ENCODE assay signal across 29 cellular contexts in the genomic region with DNA sequence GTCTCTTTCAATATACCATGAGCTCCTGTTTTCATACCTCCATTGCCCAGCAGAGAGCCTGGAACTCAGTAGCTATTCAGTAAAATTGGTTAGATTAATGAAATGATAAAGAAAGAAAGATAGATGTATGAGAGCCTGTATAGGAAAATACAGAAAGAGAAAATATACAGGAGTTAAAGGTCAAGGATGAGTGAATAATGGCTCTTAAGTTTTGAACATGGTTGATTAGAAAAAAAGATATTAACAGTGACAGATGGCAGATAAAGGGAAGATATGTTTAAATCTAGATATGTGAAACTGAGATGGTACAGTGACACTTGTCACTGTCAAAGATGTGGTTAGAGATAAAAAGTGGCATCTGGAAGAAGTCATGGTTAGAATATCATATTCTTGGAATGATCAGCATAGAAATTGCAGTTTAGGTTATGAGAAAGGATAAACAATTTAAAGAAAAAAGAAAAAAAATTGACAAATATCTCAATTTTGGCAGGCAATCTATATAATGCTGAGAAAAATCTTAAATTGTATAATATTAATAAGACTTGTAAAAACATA.
"Had no signal": no experiment of that assay in that cellular context is flagged by ENCODE, and none has a peak within 500 bp of the region (broad histone marks: within the 10 kb centered on the region; RNA-seq: fewer than 3 reads in every experiment).

No MANE protein-coding gene starts in this region.

- H3K4me1 ChIP-seq: parathyroid adenoma, psoas muscle, right lobe of liver, sigmoid colon, spleen, stomach, thyroid gland, tibial nerve, upper lobe of left lung, vagina had no signal

- H3K36me3 ChIP-seq: neutrophil, ovary, right lobe of liver, thoracic aorta, thyroid gland had no signal

- ATAC-seq: naive thymus-derived CD8-positive, alpha-beta T cell; natural killer cell treated with Interleukin-12 subunit alpha and Interleukin-12 subunit beta and Interleukin-15 and Interleukin-18, amount 100 ng/mL, for 72 hours; psoas muscle; right cardiac atrium; right lobe of liver; stimulated activated effector memory CD8-positive, alpha-beta T cell treated with anti-CD3 and anti-CD28 coated beads, Interleukin-12 subunit alpha, Interleukin-12 subunit beta, amount 100 ng/mL, for 72 hours; stimulated activated naive B cell treated with anti-CD40 and anti-IgM and Interleukin-4, amounts not matched to agents 10 μg/mL and 1 μg/mL and 100 μg/mL, for 72 hours had no signal

- H3K4me2 ChIP-seq: smooth muscle cell had no signal

- H3K27ac ChIP-seq: neutrophil, ovary, parathyroid adenoma, psoas muscle, right lobe of liver, sigmoid colon, skin epidermis, spleen, stomach, thoracic aorta, thyroid gland, tibial nerve, upper lobe of left lung, vagina had no signal

- H3K4me3 ChIP-seq: ovary, psoas muscle, right lobe of liver, sigmoid colon, skin epidermis, smooth muscle cell, spleen, stomach, thoracic aorta, thyroid gland, tibial nerve, upper lobe of left lung, vagina had no signal

- H3K79me2 ChIP-seq: parathyroid adenoma had no signal

- DNase-seq: naive thymus-derived CD8-positive, alpha-beta T cell; nephron progenitor cell; nucleus accumbens; ovary; posterior cingulate gyrus; psoas muscle; right cardiac atrium; right lobe of liver; sigmoid colon; spleen; stimulated activated CD4-positive, alpha-beta T cell treated with anti-CD3 and anti-CD28 coated beads, Interleukin-12 subunit alpha, Interleukin-12 subunit beta, amount 100 ng/mL, for 4 hours; stimulated activated CD4-positive, alpha-beta T cell treated with anti-CD3 and anti-CD28 coated beads, Interleukin-1b, Interleukin-23, amount 100 ng/mL, for 48 hours; stimulated activated CD4-positive, alpha-beta T cell treated with anti-CD3 and anti-CD28 coated beads, Interleukin-2, amount 100 ng/mL, for 48 hours; stimulated activated CD4-positive, alpha-beta T cell treated with anti-CD3 and anti-CD28 coated beads, Interleukin-4, amount 100 ng/mL, for 24 hours; stimulated activated naive B cell treated with anti-CD40 and anti-IgM and Interleukin-4, amounts not matched to agents 10 μg/mL and 1 μg/mL and 100 μg/mL, for 72 hours; stimulated activated naive CD4-positive, alpha-beta T cell treated with Interleukin-2 at 50 U/mL for 16 hours; stomach; thyroid gland; trophoblast cell; upper lobe of left lung had no signal

- H3K9ac ChIP-seq: parathyroid adenoma had no signal

- H2AFZ ChIP-seq: parathyroid adenoma had no signal

- H3K9me3 ChIP-seq: neutrophil, ovary, psoas muscle, right lobe of liver, sigmoid colon, thoracic aorta, thyroid gland, vagina had no signal

- H3K27me3 ChIP-seq: neutrophil, ovary, right lobe of liver, sigmoid colon, spleen, stomach, thyroid gland, tibial nerve, upper lobe of left lung, vagina had no signal
